Comparison of ENCODE assay signal across 16 cellular contexts in genomic region chr15:92268900-92269299, GRCh38.
"Had no signal": no experiment of that assay in that cellular context is flagged by ENCODE, and none has a peak within 500 bp of the region (broad histone marks: within the 10 kb centered on the region; RNA-seq: fewer than 3 reads in every experiment).

No MANE protein-coding gene starts in this region.

- H3K9me3 ChIP-seq: prostate gland, right lobe of liver, transverse colon had no signal

- DNase-seq: activated CD4-positive, alpha-beta memory T cell treated with anti-CD3 and anti-CD28 coated beads, Interleukin-2, amount 10 ng/mL, durations not matched to agents 7 days and 5 days; activated CD4-positive, alpha-beta T cell treated with anti-CD3 and anti-CD28 coated beads for 36 hours; activated gamma-delta T cell; activated naive CD8-positive, alpha-beta T cell treated with anti-CD3 and anti-CD28 coated beads for 36 hours; activated T-cell treated with anti-CD3 and anti-CD28 coated beads, Interleukin-2, amount 50 U/mL, for 48 hours; brain microvascular endothelial cell; cerebellar nuclear complex; erythroblast; mesenchymal stem cell; right lobe of liver; stimulated activated CD4-positive, alpha-beta T cell treated with anti-CD3 and anti-CD28 coated beads, Interleukin-1b, Interleukin-23, amount 100 ng/mL, for 48 hours; stimulated activated naive CD4-positive, alpha-beta T cell; substantia nigra; transverse colon had no signal

- H3K4me1 ChIP-seq: prostate gland, right lobe of liver, transverse colon had no signal

- H3K36me3 ChIP-seq: brain microvascular endothelial cell, prostate gland, right lobe of liver, transverse colon had no signal

- H3K4me3 ChIP-seq: prostate gland, right lobe of liver, transverse colon had no signal

- H3K27me3 ChIP-seq: brain microvascular endothelial cell, right lobe of liver, transverse colon had no signal

- ATAC-seq: activated CD4-positive, alpha-beta T cell treated with anti-CD3 and anti-CD28 coated beads for 36 hours; left lobe of liver; right lobe of liver had no signal

- H3K27ac ChIP-seq: brain microvascular endothelial cell, prostate gland, right lobe of liver, transverse colon had no signal
